2 cellular contexts compared by ENCODE assay signal in the genomic region with DNA sequence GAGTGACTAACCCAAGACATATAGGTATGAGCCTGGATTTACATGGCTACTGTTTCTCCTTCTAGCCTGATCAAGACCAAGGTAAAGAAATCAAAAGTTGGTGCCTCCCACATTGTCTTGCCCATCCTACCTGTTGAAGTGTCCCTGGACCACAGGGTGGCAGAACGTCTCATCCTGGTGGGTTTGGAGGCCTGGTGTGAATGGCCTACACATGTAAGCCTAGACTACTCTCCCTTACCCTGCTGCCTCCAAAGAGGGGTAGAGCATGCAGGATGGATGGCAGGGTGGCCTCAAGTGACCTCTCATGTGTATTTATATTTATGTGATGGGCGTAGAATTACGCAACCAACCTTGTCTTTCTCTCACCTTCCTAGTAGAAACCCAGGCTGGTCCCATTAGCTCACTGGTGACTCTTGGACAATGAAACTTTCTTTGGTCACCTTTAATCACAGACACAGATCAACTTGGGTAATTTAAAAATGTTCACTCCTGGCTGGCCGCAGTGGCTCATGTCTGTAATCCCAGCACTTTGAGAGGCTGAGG.
TF ChIP-seq lines count a peak whose summit lies in the region.

No MANE protein-coding gene starts in this region.

TF ChIP-seq in IMR-90, 13 proteins besides CTCF, POLR2A, EP300 and RAD21:
- no peak for TF ChIP-seq SMC3 (IDR thresholded peaks at IDR 0.05; ENCODE audit: low read depth, low read length)
- TF ChIP-seq CEBPB (IDR thresholded peaks at IDR 0.05; ENCODE audit: low read depth, low read length), result peak; percentile 58
- no peak for TF ChIP-seq FOS (IDR thresholded peaks at IDR 0.05; ENCODE audit: low read depth, low read length)

TF ChIP-seq in K562, 482 proteins besides CTCF, POLR2A, EP300 and RAD21:
- TF ChIP-seq CEBPB (tag; IDR thresholded peaks at IDR 0.05), result peak; percentile 43; the same call in 1 of the 2 replicates
- TF ChIP-seq ZBTB43 (CRISPR knock-in tag; IDR thresholded peaks at IDR 0.05), result no peak
